ENCODE assay signal across 12 cellular contexts in the genomic region with DNA sequence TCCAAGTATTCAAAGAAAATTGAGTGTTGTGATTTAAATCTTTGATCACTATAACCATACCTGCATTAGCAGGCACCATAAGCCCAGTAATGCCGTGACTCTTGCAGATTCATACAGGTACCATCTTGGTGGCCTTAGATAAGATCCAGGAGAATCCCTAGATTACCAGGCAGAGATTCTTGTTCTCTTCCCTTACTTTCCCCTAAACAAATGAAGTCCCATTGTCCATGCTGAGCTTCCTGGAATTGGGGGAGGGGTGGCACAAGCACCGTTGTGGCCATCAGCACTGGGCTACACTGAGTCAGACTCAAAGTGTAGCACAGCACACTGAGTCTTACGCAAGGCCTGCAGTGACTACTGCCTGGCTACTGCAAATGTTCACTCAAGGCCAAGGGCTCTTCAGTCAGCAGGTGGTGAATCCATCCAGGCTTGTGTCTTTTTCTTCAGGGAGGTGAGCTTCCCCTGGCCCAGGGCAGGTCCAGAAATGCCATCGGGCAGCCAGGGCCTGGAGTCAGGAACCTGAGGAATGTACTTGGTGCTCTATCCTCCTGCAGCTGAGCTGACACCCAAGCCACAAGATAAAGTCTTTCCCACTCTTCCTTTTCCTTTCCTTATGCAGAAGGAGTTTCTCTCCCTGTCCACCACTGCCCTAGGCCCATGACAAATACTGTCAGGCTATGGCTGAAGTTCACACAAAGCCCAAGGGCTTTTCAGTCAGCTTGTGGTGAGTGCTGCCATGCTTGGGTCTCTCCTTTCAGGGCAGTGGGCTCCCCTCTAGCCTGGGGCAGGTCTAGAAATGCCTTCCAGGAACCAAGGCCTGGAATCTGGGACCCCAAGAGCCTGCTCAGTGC. TPM values are rescaled to one million over a fixed set of nuclear protein-coding genes. Genes with fewer than 3 reads are reported as not detected.
DNase-seq lines count a peak whose midpoint lies in the region; ATAC-seq, FAIRE-seq and TF ChIP-seq lines count a peak whose summit lies in the region.
"Had no signal": no experiment of that assay in that cellular context is flagged by ENCODE, and none has a peak within 500 bp of the region (broad histone marks: within the 10 kb centered on the region; RNA-seq: fewer than 3 reads in every experiment).

No MANE protein-coding gene starts in this region.

- peaks cover 6% of the 10 kb centered on the region for H3K36me3 ChIP-seq in ACC112 (ENCODE audit: insufficient read depth, low read length)
- no peaks in the 10 kb centered on the region for H3K36me3 ChIP-seq in adrenal gland (replicated peaks in 1 of 2)
- no peaks in the 10 kb centered on the region for H3K36me3 ChIP-seq in keratinocyte (ENCODE audit: control insufficient read depth in 2 of 2, extremely low read depth in 1 of 2, insufficient read depth in 2 of 2, low read length in 2 of 2)
- no peaks in the 10 kb centered on the region for H3K36me3 ChIP-seq in sigmoid colon

- H3K4me3 ChIP-seq in ACC112 (ENCODE audit: low read depth, low read length): no peak overlapping the region; the same call in 1 of the 2 replicates
- H3K4me3 ChIP-seq in adrenal gland: no peak overlapping the region
- no peak overlapping the region for H3K4me3 ChIP-seq in keratinocyte (ENCODE audit: control insufficient read depth in 2 of 3, extremely low read depth in 1 of 3, insufficient read depth in 2 of 3, low read depth in 1 of 3, low read length in 3 of 3)
- no peak overlapping the region for H3K4me3 ChIP-seq in sigmoid colon

- H4K20me1 ChIP-seq in keratinocyte (ENCODE audit: control insufficient read depth, extremely low read depth, insufficient read depth, low read length): no peaks in the 10 kb centered on the region

- DNase-seq in HCEC 1CT (peak; percentile 91), adrenal gland (peak in 6 of 7 donors; percentile 56 to 71 (median 64)), keratinocyte (ENCODE audit: low read depth, low spot score) (peak; percentile 57), sigmoid colon (no peak), CD1c-positive myeloid dendritic cell (ENCODE audit: extremely low spot score) (no peak)
- DNase-seq: CD4-positive, alpha-beta memory T cell; immature natural killer cell; NCI-H1048; nucleus accumbens had no signal

- H3K27ac ChIP-seq in ACC112 (ENCODE audit: low read depth, low read length): peak overlapping the region; percentile 87
- H3K27ac ChIP-seq in adrenal gland: peak overlapping the region in 3 of 5 donors; percentile 38 to 62 (median 44)
- peak overlapping the region; percentile 55 for H3K27ac ChIP-seq in keratinocyte (ENCODE audit: control insufficient read depth, insufficient read depth, low read length)
- H3K27ac ChIP-seq in sigmoid colon: no peak overlapping the region

- H3K9me3 ChIP-seq in adrenal gland (replicated peaks in 1 of 3) (peaks cover 0 to 9% (median 0%) of the 10 kb centered on the region in 3 donors), keratinocyte (ENCODE audit: control insufficient read depth, low read depth, low read length) (no peaks in the 10 kb centered on the region), sigmoid colon (peaks cover 0 to 7% (median 0%) of the 10 kb centered on the region in 4 donors)

- H3K9me1 ChIP-seq in keratinocyte (ENCODE audit: control insufficient read depth, extremely low read depth, insufficient read depth, low read length): no peaks in the 10 kb centered on the region

- TF ChIP-seq EP300 in sigmoid colon (IDR thresholded peaks at IDR 0.05): no peak

- FAIRE-seq in keratinocyte (lab: Jason Lieb, UNC): peak; percentile 84

- no peaks in the 10 kb centered on the region for H3K79me2 ChIP-seq in ACC112 (ENCODE audit: control insufficient read depth, insufficient read depth, low read length, unreplicated experiment)
- H3K79me2 ChIP-seq in keratinocyte (ENCODE audit: control insufficient read depth, insufficient read depth, low read length): no peaks in the 10 kb centered on the region

- H2AFZ ChIP-seq in ACC112 (ENCODE audit: low read length, unreplicated experiment): no peak overlapping the region
- H2AFZ ChIP-seq in keratinocyte (ENCODE audit: control insufficient read depth, low read length): no peak overlapping the region

- intact Hi-C loops in adrenal gland (cut with DNase I): no loop called here
- intact Hi-C loops in sigmoid colon (cut with DNase I): no loop called here

- H3K4me1 ChIP-seq in ACC112 (ENCODE audit: control insufficient read depth, insufficient read depth, low read length, unreplicated experiment) (peaks cover 23% of the 10 kb centered on the region), adrenal gland (replicated peaks in 1 of 2) (peaks cover 0 to 12% of the 10 kb centered on the region in 2 donors), keratinocyte (ENCODE audit: control insufficient read depth, extremely low read depth, insufficient read depth, low read length) (peaks cover 19% of the 10 kb centered on the region), sigmoid colon (no peaks in the 10 kb centered on the region)

- H3K27me3 ChIP-seq in ACC112 (ENCODE audit: insufficient read depth, low read length) (no peaks in the 10 kb centered on the region), adrenal gland (no peaks in the 10 kb centered on the region), keratinocyte (ENCODE audit: control insufficient read depth, extremely low read depth, insufficient read depth, low read length) (no peaks in the 10 kb centered on the region), sigmoid colon (no peaks in the 10 kb centered on the region)

- ATAC-seq in HG03175 (IDR thresholded peaks at IDR 0.05; ENCODE audit: unreplicated experiment) (no peak), GM21367 (IDR thresholded peaks at IDR 0.05; ENCODE audit: unreplicated experiment) (no peak)

- TF ChIP-seq POLR2A in adrenal gland (IDR thresholded peaks at IDR 0.05) (no peak), sigmoid colon (IDR thresholded peaks at IDR 0.05) (no peak)

- 45 to 58% (median 48%) methylated on average over 4 of the region's 4 CpGs for WGBS in adrenal gland, 4 donors
- 65 to 88% methylated on average over 4 of the region's 4 CpGs for WGBS in sigmoid colon, 2 donors

- no peak for TF ChIP-seq CTCF in adrenal gland (IDR thresholded peaks at IDR 0.05)
- TF ChIP-seq CTCF in keratinocyte (optimal IDR thresholded peaks at IDR 0.05 in 1 of 3, IDR thresholded peaks at IDR 0.05 in 1 of 3, conservative IDR thresholded peaks at IDR 0.05 in 1 of 3; ENCODE audit: extremely low read depth in 1 of 3, insufficient read depth in 2 of 3, low read length in 3 of 3): no peak
- no peak for TF ChIP-seq CTCF in sigmoid colon (IDR thresholded peaks at IDR 0.05)

- dilution Hi-C loops in keratinocyte (cut with MboI; ENCODE audit: extremely low pct_ligation_motif_present, low sequenced_read_pairs): no loop called here

- peak overlapping the region; percentile 64 for H3K4me2 ChIP-seq in keratinocyte (ENCODE audit: control insufficient read depth, extremely low read depth, insufficient read depth, low read depth, low read length)

- no peak overlapping the region for H3K9ac ChIP-seq in keratinocyte (ENCODE audit: control insufficient read depth, extremely low read depth, insufficient read depth, low read length)

RNA-seq across cellular contexts. Expression of a gene that starts 52.6 kb away (rescaled TPM):
- total RNA-seq in adrenal gland (1 to 10 TPM in 1 of 8 donors, under 1 TPM in 6, not detected in 1; 0.14 to 1.4 (median 0.61) TPM), sigmoid colon (1 to 10 TPM in 2 of 4 donors, under 1 TPM in 2; 0.28 to 2.9 (median 0.95) TPM)
- polyA plus RNA-seq in adrenal gland (under 1 TPM; 0.08 to 0.13 (median 0.09) TPM), keratinocyte (0.01 TPM in 1 of 3 replicates, not detected in the others), sigmoid colon (1 to 10 TPM in 2 of 3 donors, under 1 TPM in 1; under 0.01 to 6.2 (median 2.5) TPM)
- polyA plus RNA-seq in keratinocyte (2011; ENCODE audit: low read depth): not detected
- polyA plus RNA-seq in keratinocyte (2011; cell fraction: cytosol; rRNA removed): not detected in 2 replicates
- polyA plus RNA-seq in keratinocyte (2011; cell fraction: nucleus; rRNA removed): not detected in 2 replicates
- polyA plus RNA-seq in keratinocyte (2012; ENCODE audit: low replicate concordance): not detected in 2 replicates
- polyA minus RNA-seq in keratinocyte: not detected in 3 replicates
- polyA minus RNA-seq in keratinocyte (2011; cell fraction: cytosol; rRNA and poly(A)+ RNA removed): not detected
- polyA minus RNA-seq in keratinocyte (2011; cell fraction: nucleus; rRNA and poly(A)+ RNA removed): not detected in 2 replicates

Comparison
In these comparisons a context has a peak if more than half of its experiments do, and no peak if none do; other contexts are left out.
1. H3K27ac ChIP-seq: peak in ACC112 (single experiment), adrenal gland (3 of 5) and keratinocyte (single experiment); none in sigmoid colon (0 of 4).
2. DNase-seq: peak in HCEC 1CT (single experiment), adrenal gland (6 of 7) and keratinocyte (single experiment); none in sigmoid colon (single experiment) and CD1c-positive myeloid dendritic cell (single experiment).